Comparison of ENCODE assay signal across 8 cellular contexts in genomic region chrX:150692296-150692695, GRCh38. TPM values are rescaled to one million over a fixed set of nuclear protein-coding genes. Genes with fewer than 3 reads are reported as not detected.
DNase-seq lines count a peak whose midpoint lies in the region; ATAC-seq and TF ChIP-seq lines count a peak whose summit lies in the region.

No MANE protein-coding gene starts in this region.

- DNase-seq in SK-N-SH = peak; percentile 12
- peak; percentile 25 for DNase-seq in activated CD8-positive, alpha-beta T cell treated with anti-CD3 and anti-CD28 coated beads for 36 hours
- DNase-seq in stomach = no peak
- DNase-seq in GM19240 (ENCODE audit: insufficient read length, low spot score) = no peak
- no peak for DNase-seq in posterior cingulate gyrus
- DNase-seq in SIG-M5 treated with dmso at 0.1 percent for 504 hours (lab: John Stamatoyannopoulos, UW; ENCODE audit: unreplicated experiment) = no peak

- intact Hi-C loops in activated CD8-positive, alpha-beta T cell treated with anti-CD3 and anti-CD28 coated beads for 36 hours (cut with micrococcal nuclease) = no loop called here
- intact Hi-C loops in stomach (cut with DNase I; ENCODE audit: low total_unique reads) (no loop called here), posterior cingulate gyrus (cut with DNase I) (no loop called here)

- H3K9ac ChIP-seq in SK-N-SH (no peak overlapping the region), iPS-18a (ENCODE audit: low read length) (no peak overlapping the region)

- no peak for TF ChIP-seq EP300 in SK-N-SH (IDR thresholded peaks at IDR 0.05; ENCODE audit: borderline replicate concordance in 1 of 2, low read depth in 1 of 2, low read length in 1 of 2)
- no peak for TF ChIP-seq EP300 in stomach (IDR thresholded peaks at IDR 0.05)

- no peaks in the 10 kb centered on the region for H4K20me1 ChIP-seq in SK-N-SH (ENCODE audit: insufficient read depth)

- H3K9me3 Mint-ChIP-seq in activated CD8-positive, alpha-beta T cell treated with anti-CD3 and anti-CD28 coated beads for 36 hours = no peaks in the 10 kb centered on the region

- H3K4me3 ChIP-seq in SK-N-SH (ENCODE audit: low read depth in 2 of 2, low read length in 1 of 2) = peak overlapping the region in 1 of 2 experiments; percentile 60; a peak in 3 of 4 replicates
- H3K4me3 ChIP-seq in iPS-18a (ENCODE audit: low read length) = peak overlapping the region; percentile 72
- H3K4me3 ChIP-seq in stomach = peak overlapping the region; percentile 50 to 56 (median 56)

- H3K79me2 ChIP-seq in SK-N-SH (ENCODE audit: insufficient read depth) = no peaks in the 10 kb centered on the region

- no peaks in the 10 kb centered on the region for H3K36me3 ChIP-seq in SK-N-SH (replicated peaks in 1 of 2; ENCODE audit: control insufficient read depth in 1 of 2, insufficient read depth in 2 of 2, low read length in 1 of 2)
- H3K36me3 ChIP-seq in iPS-18a (ENCODE audit: control insufficient read depth, low read depth, low read length) = no peaks in the 10 kb centered on the region
- H3K36me3 ChIP-seq in stomach = no peaks in the 10 kb centered on the region

- H3K27me3 ChIP-seq in SK-N-SH (ENCODE audit: insufficient read depth) (no peaks in the 10 kb centered on the region), iPS-18a (ENCODE audit: control insufficient read depth, insufficient read depth, low read length) (no peaks in the 10 kb centered on the region), stomach (no peaks in the 10 kb centered on the region)

- WGBS in SK-N-SH (ENCODE audit: low lambda C conversion rate) = 42% methylated on average over 5 of the region's 5 CpGs
- WGBS in stomach, 5 donors = 54 to 73% (median 56%) methylated on average over 5 of the region's 5 CpGs

- H3K4me1 Mint-ChIP-seq in activated CD8-positive, alpha-beta T cell treated with anti-CD3 and anti-CD28 coated beads for 36 hours (ENCODE audit: low read depth) = peaks cover 63% of the 10 kb centered on the region

- H2AFZ ChIP-seq in SK-N-SH (ENCODE audit: low read depth) = no peak overlapping the region

- ATAC-seq in SK-N-SH treated with all-trans-retinoic acid at 6 μM for 48 hours = no peak
- no peak for ATAC-seq in activated CD8-positive, alpha-beta T cell treated with anti-CD3 and anti-CD28 coated beads for 36 hours

- peak overlapping the region; percentile 91 for H3K4me3 Mint-ChIP-seq in activated CD8-positive, alpha-beta T cell treated with anti-CD3 and anti-CD28 coated beads for 36 hours

- H3F3A ChIP-seq in SK-N-SH (replicated peaks; ENCODE audit: insufficient read depth) = peaks cover 20% of the 10 kb centered on the region

- TF ChIP-seq CTCF in SK-N-SH (IDR thresholded peaks at IDR 0.05) (no peak), stomach (IDR thresholded peaks at IDR 0.05) (no peak)
- no peak for TF ChIP-seq CTCF in activated CD8-positive, alpha-beta T cell treated with anti-CD3 and anti-CD28 coated beads for 36 hours (IDR thresholded peaks at IDR 0.05)

- peak overlapping the region; percentile 34 for H3K4me2 ChIP-seq in SK-N-SH

- no peak for TF ChIP-seq POLR2A in stomach (IDR thresholded peaks at IDR 0.05)

- CTCF ChIA-PET in SK-N-SH (lab: Yijun Ruan, JAX) = interaction anchor here (0.6 to 3.4 kb wide), 6 partner anchors 9 to 80 kb away, joined by 3 to 16 read pairs (median 4); no protein-coding TSS in a partner anchor
- CTCF ChIA-PET in activated CD8-positive, alpha-beta T cell treated with anti-CD3 and anti-CD28 coated beads for 36 hours (lab: Charles Lee) = interaction anchor here (0.8 to 3.2 kb wide), 6 partner anchors 8 to 327 kb away, joined by 3 to 9 read pairs (median 4); no protein-coding TSS in a partner anchor

- H3K4me1 ChIP-seq in SK-N-SH (ENCODE audit: control insufficient read depth in 1 of 2, insufficient read depth in 2 of 2, low read depth in 1 of 2, low read length in 1 of 2) (peaks cover 4 to 13% of the 10 kb centered on the region in 2 experiments; a peak in 1 of 4 replicates), iPS-18a (ENCODE audit: control insufficient read depth, low read depth, low read length) (peaks cover 6% of the 10 kb centered on the region), stomach (peaks cover 0 to 38% (median 8%) of the 10 kb centered on the region in 4 donors)

- H3K27ac Mint-ChIP-seq in activated CD8-positive, alpha-beta T cell treated with anti-CD3 and anti-CD28 coated beads for 36 hours = peak overlapping the region; percentile 97

- H3K9me3 ChIP-seq in SK-N-SH = no peaks in the 10 kb centered on the region
- peaks cover 1% of the 10 kb centered on the region for H3K9me3 ChIP-seq in iPS-18a (ENCODE audit: control insufficient read depth, low read depth, low read length)
- peaks cover 0 to 11% (median 2%) of the 10 kb centered on the region in 4 donors for H3K9me3 ChIP-seq in stomach

- no peak for TF ChIP-seq RAD21 in SK-N-SH (IDR thresholded peaks at IDR 0.05; ENCODE audit: low read length)

- H3K36me3 Mint-ChIP-seq in activated CD8-positive, alpha-beta T cell treated with anti-CD3 and anti-CD28 coated beads for 36 hours (ENCODE audit: low read depth) = peaks cover 28% of the 10 kb centered on the region

- peak overlapping the region in 1 of 2 experiments; percentile 55; a peak in 1 of 4 replicates for H3K27ac ChIP-seq in SK-N-SH (ENCODE audit: low read depth in 2 of 2, low read length in 1 of 2)
- no peak overlapping the region for H3K27ac ChIP-seq in iPS-18a (ENCODE audit: low read length)
- H3K27ac ChIP-seq in stomach = peak overlapping the region in 4 of 5 donors; percentile 65 to 90 (median 78)

- H3K27me3 Mint-ChIP-seq in activated CD8-positive, alpha-beta T cell treated with anti-CD3 and anti-CD28 coated beads for 36 hours = no peaks in the 10 kb centered on the region

- POLR2A ChIA-PET in SK-N-SH (lab: Yijun Ruan, JAX) = no interaction called here
- POLR2A ChIA-PET in activated CD8-positive, alpha-beta T cell treated with anti-CD3 and anti-CD28 coated beads for 36 hours (lab: Charles Lee) = interaction anchor here (0.6 to 2.4 kb wide), 7 partner anchors 8 to 704 kb away, joined by 3 to 7 read pairs (median 5); no protein-coding TSS in a partner anchor

- H3K9me2 ChIP-seq in SK-N-SH = no peaks in the 10 kb centered on the region

TF ChIP-seq in SK-N-SH, 30 proteins besides CTCF, POLR2A, EP300 and RAD21 (continues in another document):
- no peak for TF ChIP-seq FOSL2 (IDR thresholded peaks at IDR 0.05; ENCODE audit: borderline replicate concordance, low read depth)
- TF ChIP-seq GATA2 (CRISPR knock-in tag; IDR thresholded peaks at IDR 0.05) = no peak
- TF ChIP-seq GABPA (IDR thresholded peaks at IDR 0.05; ENCODE audit: low read depth) = no peak
- no peak for TF ChIP-seq SIN3A (IDR thresholded peaks at IDR 0.05; ENCODE audit: borderline replicate concordance, low read depth, low read length)

TF ChIP-seq in SK-N-SH treated with all-trans-retinoic acid at 6 μM for 48 hours, 23 proteins besides CTCF, POLR2A, EP300 and RAD21:
- no peak for TF ChIP-seq GLIS3 (CRISPR knock-in tag; IDR thresholded peaks at IDR 0.05)
- TF ChIP-seq, protein P1, sequence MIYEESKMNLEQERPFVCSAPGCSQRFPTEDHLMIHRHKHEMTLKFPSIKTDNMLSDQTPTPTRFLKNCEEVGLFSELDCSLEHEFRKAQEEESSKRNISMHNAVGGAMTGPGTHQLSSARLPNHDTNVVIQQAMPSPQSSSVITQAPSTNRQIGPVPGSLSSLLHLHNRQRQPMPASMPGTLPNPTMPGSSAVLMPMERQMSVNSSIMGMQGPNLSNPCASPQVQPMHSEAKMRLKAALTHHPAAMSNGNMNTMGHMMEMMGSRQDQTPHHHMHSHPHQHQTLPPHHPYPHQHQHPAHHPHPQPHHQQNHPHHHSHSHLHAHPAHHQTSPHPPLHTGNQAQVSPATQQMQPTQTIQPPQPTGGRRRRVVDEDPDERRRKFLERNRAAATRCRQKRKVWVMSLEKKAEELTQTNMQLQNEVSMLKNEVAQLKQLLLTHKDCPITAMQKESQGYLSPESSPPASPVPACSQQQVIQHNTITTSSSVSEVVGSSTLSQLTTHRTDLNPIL (CRISPR knock-in tag; IDR thresholded peaks at IDR 0.05; ENCODE audit: low read depth) = no peak
- no peak for TF ChIP-seq PPARA (CRISPR knock-in tag; IDR thresholded peaks at IDR 0.05; ENCODE audit: borderline replicate concordance)
- no peak for TF ChIP-seq PATZ1 (CRISPR knock-in tag; IDR thresholded peaks at IDR 0.05; ENCODE audit: borderline replicate concordance)
- no peak for TF ChIP-seq CSRNP3 (CRISPR knock-in tag; IDR thresholded peaks at IDR 0.05)
- TF ChIP-seq RARB (CRISPR knock-in tag; IDR thresholded peaks at IDR 0.05) = no peak
TF ChIP-seq in SK-N-SH treated with all-trans-retinoic acid at 6 μM for 48 hours: peak in this region for 0.

RNA-seq across cellular contexts. Expression of gene MTMR1, which starts 0.9 kb away (rescaled TPM):
- polyA plus RNA-seq in SK-N-SH (2012; rRNA removed) (17.0 and 20.0 TPM in 2 replicates), stomach (1 to 10 TPM; 5.4 to 9.4 (median 5.5) TPM)
- 13.6 and 14.2 TPM in 2 replicates for polyA plus RNA-seq in SK-N-SH (2012; cell fraction: cytosol; rRNA removed)
- 33.9 and 46.3 TPM in 2 replicates for polyA plus RNA-seq in SK-N-SH (2012; cell fraction: nucleus; rRNA removed)
- total RNA-seq in activated CD8-positive, alpha-beta T cell treated with anti-CD3 and anti-CD28 coated beads for 36 hours = 10 to 100 TPM; 32.8 to 38.6 TPM
- 10 to 100 TPM in 3 of 5 donors, 1 to 10 TPM in 2; 4.7 to 36.4 (median 19.9) TPM for total RNA-seq in stomach

Comparison
In these comparisons a context has a peak if more than half of its experiments do, and no peak if none do; other contexts are left out.
1. DNase-seq: peak in SK-N-SH (single experiment) and activated CD8-positive, alpha-beta T cell treated with anti-CD3 and anti-CD28 coated beads for 36 hours (single experiment); none in stomach (single experiment), GM19240 (single experiment), posterior cingulate gyrus (0 of 10) and SIG-M5 treated with dmso at 0.1 percent for 504 hours (single experiment).